ENCODE assay signal across 27 cellular contexts in the genomic region with DNA sequence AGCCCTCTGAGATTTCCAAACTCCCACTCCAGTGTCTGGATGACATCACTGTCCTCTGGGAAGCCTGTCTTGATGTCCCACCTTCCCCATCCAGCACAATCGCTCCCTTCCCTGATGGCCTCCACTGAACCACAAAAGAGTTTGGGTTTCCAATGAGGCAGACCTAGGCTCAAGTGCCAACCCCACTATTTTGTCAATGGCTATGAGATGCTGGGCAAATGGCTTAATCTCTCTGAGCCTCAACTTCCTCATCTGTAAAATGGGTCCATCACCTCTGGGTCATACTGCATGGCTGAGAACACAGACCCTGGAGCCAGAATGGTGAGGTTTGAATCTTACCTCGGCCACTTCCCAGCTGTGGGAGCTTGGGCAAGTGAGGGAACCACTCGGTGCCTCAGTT. TPM values are rescaled to one million over a fixed set of nuclear protein-coding genes. Genes with fewer than 3 reads are reported as not detected.
"Had no signal": no experiment of that assay in that cellular context is flagged by ENCODE, and none has a peak within 500 bp of the region (broad histone marks: within the 10 kb centered on the region; RNA-seq: fewer than 3 reads in every experiment).

No MANE protein-coding gene starts in this region.

- H3K27me3 ChIP-seq: ovary, testis, tibial artery, upper lobe of right lung, uterus had no signal

- H3K4me1 Mint-ChIP-seq: immature natural killer cell; naive thymus-derived CD8-positive, alpha-beta T cell; nephron progenitor cell; stimulated activated memory B cell treated with anti-CD40 and anti-IgM and Interleukin-4, amounts not matched to agents 10 μg/mL and 1 μg/mL and 100 μg/mL, for 72 hours had no signal

- H3K4me3 Mint-ChIP-seq: immature natural killer cell; naive thymus-derived CD8-positive, alpha-beta T cell; nephron progenitor cell; stimulated activated memory B cell treated with anti-CD40 and anti-IgM and Interleukin-4, amounts not matched to agents 10 μg/mL and 1 μg/mL and 100 μg/mL, for 72 hours had no signal

- H3K4me1 ChIP-seq: esophagus squamous epithelium, lower lobe of right lung, psoas muscle, spleen, testis, tibial artery, upper lobe of right lung, uterus had no signal

- H3K9me3 Mint-ChIP-seq: immature natural killer cell; naive thymus-derived CD8-positive, alpha-beta T cell; nephron progenitor cell; stimulated activated memory B cell treated with anti-CD40 and anti-IgM and Interleukin-4, amounts not matched to agents 10 μg/mL and 1 μg/mL and 100 μg/mL, for 72 hours had no signal

- FAIRE-seq: endothelial cell of umbilical vein had no signal

- H3K36me3 Mint-ChIP-seq: naive thymus-derived CD8-positive, alpha-beta T cell; stimulated activated memory B cell treated with anti-CD40 and anti-IgM and Interleukin-4, amounts not matched to agents 10 μg/mL and 1 μg/mL and 100 μg/mL, for 72 hours had no signal

- H3K27ac ChIP-seq: coronary artery, esophagus squamous epithelium, lower lobe of right lung, ovary, psoas muscle, skin epidermis, spleen, testis, tibial artery, upper lobe of right lung, uterus had no signal

- H3K36me3 ChIP-seq: esophagus squamous epithelium, lower lobe of right lung, ovary, spleen, tibial artery, upper lobe of right lung, uterus had no signal

- H3K27ac Mint-ChIP-seq: immature natural killer cell; naive thymus-derived CD8-positive, alpha-beta T cell; nephron progenitor cell; stimulated activated memory B cell treated with anti-CD40 and anti-IgM and Interleukin-4, amounts not matched to agents 10 μg/mL and 1 μg/mL and 100 μg/mL, for 72 hours had no signal

- DNase-seq: dermis blood vessel endothelial cell; effector memory CD4-positive, alpha-beta T cell; esophagus squamous epithelium; foreskin melanocyte; hypothalamus; immature natural killer cell; left ventricle myocardium superior; lower lobe of right lung; naive thymus-derived CD8-positive, alpha-beta T cell; nephron progenitor cell; occipital lobe; ovary; posterior cingulate gyrus; psoas muscle; right cardiac atrium; spleen; stimulated activated CD4-positive, alpha-beta T cell treated with anti-CD3 and anti-CD28 coated beads, Interleukin-4, amount 100 ng/mL, for 4 hours; stimulated activated naive CD8-positive, alpha-beta T cell treated with anti-CD3 and anti-CD28 coated beads, Interleukin-15, Interleukin-2, amounts not matched to agents 100 U/mL and 50 U/mL, for 24 hours; substantia nigra; testis; tibial artery; upper lobe of right lung; uterus had no signal

- H3K4me3 ChIP-seq: coronary artery, esophagus squamous epithelium, lower lobe of right lung, ovary, psoas muscle, skin epidermis, spleen, testis, tibial artery, upper lobe of right lung, uterus had no signal

- ATAC-seq: left ventricle myocardium superior; lower lobe of right lung; naive thymus-derived CD8-positive, alpha-beta T cell; psoas muscle; right cardiac atrium; stimulated activated memory B cell treated with anti-CD40 and anti-IgM and Interleukin-4, amounts not matched to agents 10 μg/mL and 1 μg/mL and 100 μg/mL, for 72 hours; stimulated activated naive CD8-positive, alpha-beta T cell treated with anti-CD3 and anti-CD28 coated beads, Interleukin-15, Interleukin-2, amounts not matched to agents 100 U/mL and 50 U/mL, for 24 hours; upper lobe of right lung had no signal

- H3K9me3 ChIP-seq: esophagus squamous epithelium, lower lobe of right lung, ovary, psoas muscle, spleen, testis, tibial artery, upper lobe of right lung, uterus had no signal

RNA-seq across cellular contexts. Expression of gene SLC13A3, which starts 11.7 kb away (rescaled TPM):
- total RNA-seq: dermis blood vessel endothelial cell had no signal
- polyA plus RNA-seq: naive thymus-derived CD8-positive, alpha-beta T cell had no signal
